25 cellular contexts compared by ENCODE assay signal in the genomic region with DNA sequence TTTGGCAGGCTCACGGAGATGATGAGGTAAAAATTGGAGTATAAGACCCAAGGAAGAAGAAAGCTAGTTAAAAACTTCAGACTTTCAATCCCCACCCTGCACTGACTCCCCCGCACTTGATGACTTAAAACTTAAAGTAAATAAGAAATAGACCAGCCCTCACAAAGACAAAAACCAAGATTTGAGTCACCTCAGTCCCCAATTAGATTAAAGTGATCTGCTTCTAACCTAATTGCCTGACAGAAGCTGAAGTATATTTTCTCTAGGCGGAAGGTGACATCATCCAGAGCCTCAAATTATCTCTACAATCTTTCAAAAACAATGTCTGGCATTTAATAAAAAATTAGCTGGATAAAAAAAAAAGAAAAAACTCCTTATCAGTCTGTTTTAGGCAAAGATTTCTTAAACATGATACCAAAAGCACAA.
DNase-seq lines count a peak whose midpoint lies in the region; TF ChIP-seq lines count a peak whose summit lies in the region.
"Had no signal": no experiment of that assay in that cellular context is flagged by ENCODE, and none has a peak within 500 bp of the region (broad histone marks: within the 10 kb centered on the region; RNA-seq: fewer than 3 reads in every experiment).

No MANE protein-coding gene starts in this region.

- H3F3A ChIP-seq in GM23248 (ENCODE audit: insufficient read depth), result peaks cover 16% of the 10 kb centered on the region; the same call in 1 of the 2 replicates
- H3F3A ChIP-seq in SK-N-SH (replicated peaks; ENCODE audit: insufficient read depth), result peaks cover 9% of the 10 kb centered on the region

- POLR2A ChIA-PET in SK-N-SH (lab: Yijun Ruan, JAX), result no interaction called here

- H3K4me1 ChIP-seq in GM23248 (ENCODE audit: insufficient read depth) (peaks cover 19% of the 10 kb centered on the region), SK-N-SH (ENCODE audit: control insufficient read depth in 1 of 2, insufficient read depth in 2 of 2, low read depth in 1 of 2, low read length in 1 of 2) (no peaks in the 10 kb centered on the region; a peak in 1 of 4 replicates), osteoblast (ENCODE audit: insufficient read depth, low read length) (peaks cover 16% of the 10 kb centered on the region)
- H3K4me1 ChIP-seq: body of pancreas, suprapubic skin had no signal

- no peak overlapping the region for H3K4me3 Mint-ChIP-seq in immature natural killer cell
- H3K4me3 Mint-ChIP-seq: activated CD4-positive, alpha-beta memory T cell treated with anti-CD3 and anti-CD28 coated beads, Interleukin-2, amount 10 ng/mL, durations not matched to agents 7 days and 5 days; CD8-positive, alpha-beta T cell; T-helper 1 cell treated with Interleukin-12 subunit alpha and Interleukin-12 subunit beta and Interleukin-4 antibody, amounts not matched to agents 30 μg/mL and 1 μg/mL, for 36 hours; WTC11 had no signal

- CTCF ChIA-PET in SK-N-SH (lab: Yijun Ruan, JAX), result no interaction called here

- peak; percentile 59 to 74 for TF ChIP-seq EP300 in SK-N-SH (IDR thresholded peaks at IDR 0.05; ENCODE audit: borderline replicate concordance in 1 of 2, low read depth in 1 of 2, low read length in 1 of 2)

- TF ChIP-seq CTCF in SK-N-SH (IDR thresholded peaks at IDR 0.05) (no peak), osteoblast (IDR thresholded peaks at IDR 0.05; ENCODE audit: extremely low read depth, low read depth, low read length) (no peak), dorsolateral prefrontal cortex (IDR thresholded peaks at IDR 0.05 in 54 of 56, conservative IDR thresholded peaks at IDR 0.05 in 2 of 56; ENCODE audit: low read depth in 1 of 56, partially characterized antibody in 56 of 56) (no peak)

- peaks cover 0 to 1% (median 0%) of the 10 kb centered on the region in 6 donors for H3K9me3 Mint-ChIP-seq in immature natural killer cell
- H3K9me3 Mint-ChIP-seq: activated CD4-positive, alpha-beta memory T cell treated with anti-CD3 and anti-CD28 coated beads, Interleukin-2, amount 10 ng/mL, durations not matched to agents 7 days and 5 days; CD8-positive, alpha-beta T cell; T-helper 1 cell treated with Interleukin-12 subunit alpha and Interleukin-12 subunit beta and Interleukin-4 antibody, amounts not matched to agents 30 μg/mL and 1 μg/mL, for 36 hours; WTC11 had no signal

- H3K4me2 ChIP-seq in GM23248 (ENCODE audit: unreplicated experiment), result peak overlapping the region; percentile 64
- peak overlapping the region; percentile 49 for H3K4me2 ChIP-seq in SK-N-SH
- peak overlapping the region; percentile 49 for H3K4me2 ChIP-seq in osteoblast (ENCODE audit: insufficient read depth, low read length)

- H2AFZ ChIP-seq in GM23248 (peak overlapping the region; percentile 61), SK-N-SH (ENCODE audit: low read depth) (peak overlapping the region; percentile 59; the same call in 1 of the 2 replicates), osteoblast (ENCODE audit: low read length) (no peak overlapping the region)

- H3K4me3 ChIP-seq in GM23248 (peak overlapping the region; percentile 50), SK-N-SH (ENCODE audit: low read depth in 2 of 2, low read length in 1 of 2) (peak overlapping the region; percentile 7 to 22; a peak in 1 of 4 replicates), osteoblast (ENCODE audit: insufficient read depth, low read length) (no peak overlapping the region), dorsolateral prefrontal cortex (no peak overlapping the region)
- H3K4me3 ChIP-seq: body of pancreas, coronary artery, mucosa of descending colon, suprapubic skin had no signal

- H3K36me3 ChIP-seq in GM23248 (ENCODE audit: low read depth) (no peaks in the 10 kb centered on the region), SK-N-SH (replicated peaks in 1 of 2; ENCODE audit: control insufficient read depth in 1 of 2, insufficient read depth in 2 of 2, low read length in 1 of 2) (no peaks in the 10 kb centered on the region), osteoblast (ENCODE audit: insufficient read depth, low read length) (no peaks in the 10 kb centered on the region)
- H3K36me3 ChIP-seq: suprapubic skin had no signal

- H3K9ac ChIP-seq in GM23248, result peak overlapping the region; percentile 0; the same call in 1 of the 2 replicates
- no peak overlapping the region; the same call in 1 of the 2 replicates for H3K9ac ChIP-seq in SK-N-SH

- peaks cover 2 to 6% (median 5%) of the 10 kb centered on the region in 3 donors for H3K27me3 Mint-ChIP-seq in immature natural killer cell (ENCODE audit: low read depth in 3 of 3)

- no peaks in the 10 kb centered on the region for H3K4me1 Mint-ChIP-seq in immature natural killer cell
- H3K4me1 Mint-ChIP-seq: activated CD4-positive, alpha-beta memory T cell treated with anti-CD3 and anti-CD28 coated beads, Interleukin-2, amount 10 ng/mL, durations not matched to agents 7 days and 5 days; WTC11 had no signal

- TF ChIP-seq RAD21 in SK-N-SH (IDR thresholded peaks at IDR 0.05; ENCODE audit: low read length), result no peak

- no peak overlapping the region for H3K27ac ChIP-seq in GM23248
- H3K27ac ChIP-seq in SK-N-SH (ENCODE audit: low read depth in 2 of 2, low read length in 1 of 2), result peak overlapping the region; percentile 33 to 81; a peak in 3 of 4 replicates
- peak overlapping the region; percentile 3 for H3K27ac ChIP-seq in epithelial cell of prostate
- H3K27ac ChIP-seq in osteoblast (ENCODE audit: low read depth, low read length), result no peak overlapping the region
- no peak overlapping the region for H3K27ac ChIP-seq in dorsolateral prefrontal cortex
- H3K27ac ChIP-seq: body of pancreas, coronary artery, suprapubic skin had no signal

- no peaks in the 10 kb centered on the region for H4K20me1 ChIP-seq in GM23248 (ENCODE audit: insufficient read depth)
- no peaks in the 10 kb centered on the region for H4K20me1 ChIP-seq in SK-N-SH (ENCODE audit: insufficient read depth)
- H4K20me1 ChIP-seq in osteoblast (ENCODE audit: insufficient read depth, low read length), result no peaks in the 10 kb centered on the region

- in situ Hi-C loops in GM23248 (cut with MboI), result no loop called here

- no peak overlapping the region for H3K27ac Mint-ChIP-seq in immature natural killer cell
- H3K27ac Mint-ChIP-seq: activated CD4-positive, alpha-beta memory T cell treated with anti-CD3 and anti-CD28 coated beads, Interleukin-2, amount 10 ng/mL, durations not matched to agents 7 days and 5 days; CD8-positive, alpha-beta T cell; T-helper 1 cell treated with Interleukin-12 subunit alpha and Interleukin-12 subunit beta and Interleukin-4 antibody, amounts not matched to agents 30 μg/mL and 1 μg/mL, for 36 hours; WTC11 had no signal

- H3K9me3 ChIP-seq in GM23248 (ENCODE audit: low read depth) (no peaks in the 10 kb centered on the region), SK-N-SH (no peaks in the 10 kb centered on the region), osteoblast (ENCODE audit: low read depth, low read length) (no peaks in the 10 kb centered on the region)
- H3K9me3 ChIP-seq: body of pancreas, mucosa of descending colon, suprapubic skin had no signal

- H3K79me2 ChIP-seq in GM23248 (ENCODE audit: insufficient read depth) (no peaks in the 10 kb centered on the region), SK-N-SH (ENCODE audit: insufficient read depth) (no peaks in the 10 kb centered on the region), osteoblast (ENCODE audit: insufficient read depth, low read length) (no peaks in the 10 kb centered on the region)

- DNase-seq in GM23248, result peak; percentile 36
- DNase-seq in SK-N-SH, result peak; percentile 8
- no peak for DNase-seq in epithelial cell of prostate (ENCODE audit: low read depth, low spot score)
- no peak for DNase-seq in osteoblast (ENCODE audit: insufficient read length, low spot score, missing footprints)
- no peak for DNase-seq in NCI-H1436 treated with DMSO at 0.1 percent for 48 hours (lab: John Stamatoyannopoulos, UW)
- no peak for DNase-seq in immature natural killer cell
- DNase-seq in NCI-H2171 treated with DMSO at 0.1 percent for 48 hours (lab: John Stamatoyannopoulos, UW), result no peak
- no peak for DNase-seq in dorsolateral prefrontal cortex
- DNase-seq: activated CD4-positive, alpha-beta memory T cell treated with anti-CD3 and anti-CD28 coated beads, Interleukin-2, amount 10 ng/mL, durations not matched to agents 7 days and 5 days; activated naive CD4-positive, alpha-beta T cell treated with anti-CD3 and anti-CD28 coated beads, Interleukin-2, amount 50 U/mL, for 16 hours; activated T-cell treated with anti-CD3 and anti-CD28 coated beads, Interleukin-2, amount 50 U/mL, for 1 hour; body of pancreas; CD8-positive, alpha-beta T cell; DMS53; KBM-7; left colon; mucosa of descending colon; NCI-H1092; NCI-H526; SIG-M5; stimulated activated CD4-positive, alpha-beta T cell treated with anti-CD3 and anti-CD28 coated beads, Interleukin-12 subunit alpha, Interleukin-12 subunit beta, amount 100 ng/mL, for 4 hours had no signal

- H3K9me2 ChIP-seq in GM23248 (ENCODE audit: insufficient read depth) (no peaks in the 10 kb centered on the region), SK-N-SH (no peaks in the 10 kb centered on the region)

- intact Hi-C loops in dorsolateral prefrontal cortex (cut with DNase I), result no loop called here

- 4 to 7% methylated on average over 3 of the region's 3 CpGs for WGBS in GM23248 (ENCODE audit: low coverage in 1 of 2, low lambda C conversion rate in 2 of 2, missing lambda C conversion rate in 2 of 2), 2 experiments
- WGBS in SK-N-SH (ENCODE audit: low lambda C conversion rate), result 0% methylated on average over 3 of the region's 3 CpGs

- H3K36me3 Mint-ChIP-seq in immature natural killer cell, result no peaks in the 10 kb centered on the region
- H3K36me3 Mint-ChIP-seq: CD8-positive, alpha-beta T cell; WTC11 had no signal

- H3K27me3 ChIP-seq in GM23248 (replicated peaks; ENCODE audit: insufficient read depth) (no peaks in the 10 kb centered on the region), SK-N-SH (ENCODE audit: insufficient read depth) (no peaks in the 10 kb centered on the region), osteoblast (ENCODE audit: insufficient read depth, low read length) (no peaks in the 10 kb centered on the region), dorsolateral prefrontal cortex (no peaks in the 10 kb centered on the region)
- H3K27me3 ChIP-seq: body of pancreas, suprapubic skin had no signal

TF ChIP-seq in SK-N-SH, 30 proteins besides CTCF, POLR2A, EP300 and RAD21 (continues in another document):
- TF ChIP-seq RXRA (IDR thresholded peaks at IDR 0.05; ENCODE audit: borderline replicate concordance, low read depth) (0 out of 2 replicates have a peak, but pooled peaks have one; percentile 17), SMC3 (IDR thresholded peaks at IDR 0.05; ENCODE audit: low read depth, low read length) (no peak)

Comparison
In these comparisons a context has a peak if more than half of its experiments do, and no peak if none do; other contexts are left out.
1. DNase-seq: peak in GM23248 (single experiment) and SK-N-SH (single experiment); none in epithelial cell of prostate (single experiment), osteoblast (single experiment), NCI-H1436 treated with DMSO at 0.1 percent for 48 hours (single experiment), immature natural killer cell (0 of 3), NCI-H2171 treated with DMSO at 0.1 percent for 48 hours (single experiment) and dorsolateral prefrontal cortex (0 of 10).
2. H3K27ac ChIP-seq: peak in SK-N-SH (2 of 2) and epithelial cell of prostate (single experiment); none in GM23248 (single experiment), osteoblast (single experiment) and dorsolateral prefrontal cortex (0 of 59).
3. H3K4me3 ChIP-seq: peak in GM23248 (single experiment) and SK-N-SH (2 of 2); none in osteoblast (single experiment) and dorsolateral prefrontal cortex (0 of 59).
4. Peak in every context shown above with its lines, with median percentiles within 50 percentile points of each other: H3K4me2 ChIP-seq.